ENCODE assay signal across 21 cellular contexts in the genomic region with DNA sequence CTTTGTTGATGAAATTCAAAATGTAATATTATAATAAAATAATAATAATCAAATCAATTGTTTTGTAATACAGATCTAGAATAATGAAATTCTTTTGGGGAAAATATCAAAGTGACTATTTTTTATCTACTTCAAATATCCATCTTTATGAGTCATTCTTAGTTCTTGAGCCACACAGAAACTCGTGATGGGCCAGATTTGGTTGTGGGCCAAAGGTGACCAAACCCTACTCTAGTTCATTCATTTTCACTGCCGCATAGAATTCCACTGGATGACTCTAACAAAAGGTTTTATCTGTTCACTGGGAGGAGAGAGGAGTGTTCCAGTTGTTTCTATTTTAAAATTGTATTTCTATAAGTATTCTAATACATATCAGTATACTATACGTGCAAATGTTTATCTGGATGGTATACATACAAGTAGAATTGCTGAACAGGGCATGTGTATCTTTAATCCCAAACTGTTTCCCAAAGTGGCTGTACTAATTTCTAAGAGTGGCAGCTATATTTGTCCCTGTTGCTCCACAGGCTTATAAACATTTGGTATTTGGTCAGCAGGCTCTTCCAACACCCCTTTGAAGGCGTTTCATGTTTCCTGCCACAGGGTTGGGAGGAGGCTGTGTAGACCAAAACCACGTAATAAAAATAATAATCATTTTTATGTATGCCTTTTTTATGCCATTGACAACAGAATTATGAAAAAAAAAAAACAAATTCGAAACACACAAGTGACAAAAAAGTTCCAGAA. TPM values are rescaled to one million over a fixed set of nuclear protein-coding genes. Genes with fewer than 3 reads are reported as not detected.
A peak's percentile ranks its signal among the peaks of the same experiment; 100 is the strongest.
DNase-seq lines count a peak whose midpoint lies in the region; ATAC-seq and TF ChIP-seq lines count a peak whose summit lies in the region.
"Had no signal": no experiment of that assay in that cellular context is flagged by ENCODE, and none has a peak within 500 bp of the region (broad histone marks: within the 10 kb centered on the region; RNA-seq: fewer than 3 reads in every experiment).

No MANE protein-coding gene starts in this region.

- no peaks in the 10 kb centered on the region for H3K27me3 ChIP-seq in CD4-positive, alpha-beta T cell (ENCODE audit: control insufficient read depth, insufficient read depth, low read length)
- H3K27me3 ChIP-seq in brain microvascular endothelial cell (replicated peaks): no peaks in the 10 kb centered on the region
- H3K27me3 ChIP-seq in right lobe of liver: no peaks in the 10 kb centered on the region
- H3K27me3 ChIP-seq: vagina had no signal

- no peaks in the 10 kb centered on the region for H3K9me3 ChIP-seq in CD4-positive, alpha-beta T cell (ENCODE audit: control insufficient read depth, low read length)
- H3K9me3 ChIP-seq in right lobe of liver: no peaks in the 10 kb centered on the region
- H3K9me3 ChIP-seq: SK-N-SH, vagina had no signal

- TF ChIP-seq POLR2A in right lobe of liver (IDR thresholded peaks at IDR 0.05): no peak

- in situ Hi-C loops in brain microvascular endothelial cell (cut with HindIII; ENCODE audit: low pct_ligation_motif_present, low sequenced_read_pairs): loop anchor here (25.0 kb wide), 1 partner anchor 147 kb away; no protein-coding TSS in a partner anchor

- no peak overlapping the region for H3K27ac ChIP-seq in CD4-positive, alpha-beta T cell (ENCODE audit: low read depth, low read length)
- H3K27ac ChIP-seq in brain microvascular endothelial cell: peak overlapping the region; percentile 32
- H3K27ac ChIP-seq in right lobe of liver: peak overlapping the region in 2 of 3 donors; percentile 12 to 42
- H3K27ac ChIP-seq: vagina had no signal

- POLR2A ChIA-PET in CD4-positive, alpha-beta T cell (lab: Charles Lee): interaction anchor here (0.7 to 3.1 kb wide), 3 partner anchors 48 to 139 kb away, joined by 3 to 45 read pairs (median 24); no protein-coding TSS in a partner anchor

- H3K4me3 ChIP-seq in brain microvascular endothelial cell (ENCODE audit: low read depth, low read length): no peak overlapping the region
- no peak overlapping the region for H3K4me3 ChIP-seq in right lobe of liver
- H3K4me3 ChIP-seq: vagina had no signal

- 32% methylated on average over 6 of the region's 6 CpGs for WGBS in right lobe of liver (ENCODE audit: insufficient coverage, low coverage, low lambda C conversion rate, missing lambda C conversion rate)

- intact Hi-C loops in CD4-positive, alpha-beta T cell (cut with DNase I, micrococcal nuclease): no loop called here
- intact Hi-C loops in right lobe of liver (cut with DNase I): no loop called here

- peaks cover 0 to 38% (median 17%) of the 10 kb centered on the region in 4 donors for H3K4me1 ChIP-seq in right lobe of liver

- H3K4me3 Mint-ChIP-seq in CD4-positive, alpha-beta T cell: no peak overlapping the region
- no peak overlapping the region for H3K4me3 Mint-ChIP-seq in glutamatergic neuron (ENCODE audit: unreplicated experiment)
- H3K4me3 Mint-ChIP-seq: B cell, mesothelial cell of epicardium, WTC11 had no signal

- no peak for TF ChIP-seq CTCF in CD4-positive, alpha-beta T cell (IDR thresholded peaks at IDR 0.05)
- no peak for TF ChIP-seq CTCF in brain microvascular endothelial cell (IDR thresholded peaks at IDR 0.05; ENCODE audit: low read depth, low read length, missing control alignments)
- TF ChIP-seq CTCF in right lobe of liver (IDR thresholded peaks at IDR 0.05): no peak
- TF ChIP-seq CTCF in glutamatergic neuron (IDR thresholded peaks at IDR 0.05; ENCODE audit: partially characterized antibody, unreplicated experiment): no peak

- H3K9me3 Mint-ChIP-seq in CD4-positive, alpha-beta T cell: no peaks in the 10 kb centered on the region
- H3K9me3 Mint-ChIP-seq in glutamatergic neuron (ENCODE audit: unreplicated experiment): peaks cover 7% of the 10 kb centered on the region
- H3K9me3 Mint-ChIP-seq: mesothelial cell of epicardium had no signal

- CTCF ChIA-PET in CD4-positive, alpha-beta T cell (lab: Charles Lee): interaction anchor here (2.2 to 6.5 kb wide), 8 partner anchors 23 to 138 kb away, joined by 5 to 243 read pairs (median 29); no protein-coding TSS in a partner anchor

- no peak for DNase-seq in CD4-positive, alpha-beta T cell
- peak; percentile 34 for DNase-seq in LoVo (ENCODE audit: low spot score)
- peak; percentile 64 for DNase-seq in brain microvascular endothelial cell
- peak in 1 of 3 donors; percentile 23 for DNase-seq in right lobe of liver
- no peak for DNase-seq in HuH-7 (ENCODE audit: low spot score)
- no peak for DNase-seq in DMS79 treated with DMSO at 0.1 percent for 48 hours (lab: John Stamatoyannopoulos, UW)
- no peak for DNase-seq in glutamatergic neuron
- DNase-seq: activated effector memory CD4-positive, alpha-beta T cell treated with anti-CD3 and anti-CD28 coated beads, Interleukin-2, amount 50 U/mL, for 16 hours; effector CD4-positive, alpha-beta T cell; KG1; NCI-H146; occipital lobe; SK-N-SH; stimulated activated naive CD8-positive, alpha-beta T cell treated with anti-CD3 and anti-CD28 coated beads, Interleukin-15, Interleukin-2, amounts not matched to agents 100 U/mL and 50 U/mL, for 24 hours had no signal

- no peaks in the 10 kb centered on the region for H3K27me3 Mint-ChIP-seq in CD4-positive, alpha-beta T cell
- peaks cover 7% of the 10 kb centered on the region for H3K27me3 Mint-ChIP-seq in glutamatergic neuron (ENCODE audit: unreplicated experiment)

- H3K27ac Mint-ChIP-seq in CD4-positive, alpha-beta T cell: peak overlapping the region; percentile 62
- H3K27ac Mint-ChIP-seq in glutamatergic neuron (ENCODE audit: unreplicated experiment): no peak overlapping the region
- H3K27ac Mint-ChIP-seq: B cell, mesothelial cell of epicardium, WTC11 had no signal

- H3K36me3 ChIP-seq in brain microvascular endothelial cell (replicated peaks) (no peaks in the 10 kb centered on the region), right lobe of liver (no peaks in the 10 kb centered on the region)
- H3K36me3 ChIP-seq: vagina had no signal

- no peaks in the 10 kb centered on the region for H3K36me3 Mint-ChIP-seq in CD4-positive, alpha-beta T cell (ENCODE audit: low read depth)
- H3K36me3 Mint-ChIP-seq in glutamatergic neuron (ENCODE audit: unreplicated experiment): peaks cover 6% of the 10 kb centered on the region
- H3K36me3 Mint-ChIP-seq: mesothelial cell of epicardium had no signal

- ATAC-seq in CD4-positive, alpha-beta T cell (ENCODE audit: poor library complexity): no peak
- ATAC-seq in right lobe of liver (peak in 2 of 4 donors; percentile 27 to 29), GM18511 (IDR thresholded peaks at IDR 0.05; ENCODE audit: unreplicated experiment) (no peak)
- ATAC-seq: stimulated activated naive CD8-positive, alpha-beta T cell treated with anti-CD3 and anti-CD28 coated beads, Interleukin-15, Interleukin-2, amounts not matched to agents 100 U/mL and 50 U/mL, for 24 hours; WTC11 had no signal

- H3K4me1 Mint-ChIP-seq in CD4-positive, alpha-beta T cell (ENCODE audit: low read depth): peaks cover 19% of the 10 kb centered on the region
- H3K4me1 Mint-ChIP-seq in glutamatergic neuron (ENCODE audit: low read depth, unreplicated experiment): no peaks in the 10 kb centered on the region

RNA-seq across cellular contexts. Expression of a gene that starts 7.3 kb away (rescaled TPM):
- not detected for total RNA-seq in CD4-positive, alpha-beta T cell
- total RNA-seq in right lobe of liver (10 to 100 TPM; 12.2 to 29.0 (median 20.9) TPM), glutamatergic neuron (ENCODE audit: unreplicated experiment) (not detected)
- total RNA-seq: B cell, frontal cortex, mesothelial cell of epicardium, NCI-H460, occipital lobe, vagina, WTC11 had no signal

RNA-seq across cellular contexts. Expression of a gene that starts 25.8 kb away (rescaled TPM):
- not detected for total RNA-seq in CD4-positive, alpha-beta T cell
- total RNA-seq in right lobe of liver (1 to 10 TPM in 4 of 6 experiments, under 1 TPM in 2; 0.19 to 3.6 (median 2.0) TPM), glutamatergic neuron (ENCODE audit: unreplicated experiment) (not detected)
- total RNA-seq: mesothelial cell of epicardium, NCI-H460, vagina had no signal

Comparison
In these comparisons a context has a peak if more than half of its experiments do, and no peak if none do; other contexts are left out.
1. DNase-seq: peak in LoVo (single experiment) and brain microvascular endothelial cell (single experiment); none in CD4-positive, alpha-beta T cell (0 of 10), HuH-7 (single experiment), DMS79 treated with DMSO at 0.1 percent for 48 hours (single experiment) and glutamatergic neuron (single experiment).
2. RNA of a gene that starts 7.3 kb away (total RNA-seq): 12.2 to 29.0 TPM in right lobe of liver; not detected in CD4-positive, alpha-beta T cell and not detected in glutamatergic neuron (single experiment); every median in the first group is over 10 times any median in the second.